Comparison of ENCODE assay signal across 8 cellular contexts in the genomic region with DNA sequence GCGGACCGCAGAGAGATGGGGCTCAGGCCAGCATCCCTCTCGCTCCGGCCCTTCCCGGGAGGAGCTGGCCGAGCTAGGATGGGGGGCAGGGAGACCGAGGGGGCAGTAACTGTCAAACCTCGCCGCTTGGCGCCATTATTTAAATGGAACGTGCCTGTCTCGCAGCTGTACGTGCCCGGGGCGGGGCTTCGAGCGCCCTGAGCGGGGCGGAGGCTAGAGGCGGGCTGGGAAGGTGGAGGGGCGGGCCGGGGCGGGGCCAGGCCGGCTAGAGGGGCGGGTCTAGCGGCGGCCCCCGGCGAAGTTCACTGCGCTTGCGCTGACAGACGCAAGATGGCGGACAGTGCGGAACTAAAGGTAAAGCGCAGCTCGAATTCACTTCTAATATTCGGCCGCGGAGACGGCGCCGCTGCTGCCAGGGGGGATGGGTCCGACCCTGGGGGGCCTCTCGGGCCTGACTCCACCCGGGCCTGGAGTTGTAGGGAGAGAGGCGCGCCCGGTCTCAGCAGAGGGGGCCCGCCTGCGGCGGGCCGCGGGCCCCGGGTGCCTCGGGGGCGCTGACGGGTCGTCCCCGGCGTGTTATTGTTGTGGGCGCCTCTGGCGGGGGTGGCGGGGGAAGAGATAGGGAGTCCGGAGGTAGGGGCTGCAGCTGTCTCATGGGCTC. TPM values are rescaled to one million over a fixed set of nuclear protein-coding genes. Genes with fewer than 3 reads are reported as not detected.
DNase-seq lines count a peak whose midpoint lies in the region; ATAC-seq and TF ChIP-seq lines count a peak whose summit lies in the region.

TSS of gene PIAS1 (plus strand) at position 319 of the 661 bp plus-strand sequence. CDS start at position 331, 12 bp downstream.

- H3K27me3 Mint-ChIP-seq in IgD-negative memory B cell = peaks cover 2% of the 10 kb centered on the region

- H3K4me3 Mint-ChIP-seq in IgD-negative memory B cell = peak within 1 kb of the TSS; percentile 88 to 96 (median 90)

- H3K4me1 Mint-ChIP-seq in IgD-negative memory B cell = peaks cover 23 to 28% (median 28%) of the 10 kb centered on the region in 3 donors

- H3K4me1 ChIP-seq in mononuclear cell (ENCODE audit: insufficient read depth, low read length) = peaks cover 33% of the 10 kb centered on the region

- no peak for TF ChIP-seq CTCF in epithelial cell of esophagus (IDR thresholded peaks at IDR 0.05; ENCODE audit: insufficient read depth, low read depth, low read length, missing control alignments)

- H3K27ac Mint-ChIP-seq in IgD-negative memory B cell = peak within 1 kb of the TSS; percentile 82 to 95 (median 90)

- peaks cover 3% of the 10 kb centered on the region for H3K36me3 Mint-ChIP-seq in IgD-negative memory B cell

- no peaks in the 10 kb centered on the region for H3K9me3 Mint-ChIP-seq in IgD-negative memory B cell

- H3K4me3 ChIP-seq in epithelial cell of esophagus (ENCODE audit: low read length) (peak within 1 kb of the TSS; percentile 89), mononuclear cell (ENCODE audit: low read length) (peak within 1 kb of the TSS; percentile 98)

- H3K9me3 ChIP-seq in mononuclear cell (ENCODE audit: low read depth, low read length) = no peaks in the 10 kb centered on the region

- H3K27me3 ChIP-seq in mononuclear cell (ENCODE audit: insufficient read depth, low read length) = no peaks in the 10 kb centered on the region

- DNase-seq in DMS 273 treated with DMSO at 0.1 percent for 48 hours (lab: John Stamatoyannopoulos, UW) (peak; percentile 38), OCI-M1 (lab: John Stamatoyannopoulos, UW) (peak; percentile 96), activated T-cell treated with anti-CD3 and anti-CD28 coated beads for 24 hours (ENCODE audit: low read depth) (peak; percentile 90), epithelial cell of esophagus (ENCODE audit: low read depth) (peak; percentile 94)
- DNase-seq in stimulated activated CD8-positive, alpha-beta memory T cell treated with anti-CD3 and anti-CD28 coated beads, Interleukin-2, amount 100 ng/mL, for 48 hours (ENCODE audit: low read depth in 2 of 2) = peak; percentile 90 to 96

- peak; percentile 79 for ATAC-seq in GM21529 (IDR thresholded peaks at IDR 0.05; ENCODE audit: unreplicated experiment)

RNA-seq across cellular contexts. Expression of gene PIAS1, which starts in this region (rescaled TPM):
- polyA plus RNA-seq in IgD-negative memory B cell = 128 TPM
- total RNA-seq in mononuclear cell = 200 TPM

Comparison
In these comparisons a context has a peak if more than half of its experiments do, and no peak if none do; other contexts are left out.
1. Peak in every context shown above with its lines: DNase-seq, ATAC-seq and H3K4me3 ChIP-seq.
2. DNase-seq: peak in every context shown above with its lines; median percentile 96 in OCI-M1; 94 in epithelial cell of esophagus; 93 in stimulated activated CD8-positive, alpha-beta memory T cell treated with anti-CD3 and anti-CD28 coated beads, Interleukin-2, amount 100 ng/mL, for 48 hours; 90 in activated T-cell treated with anti-CD3 and anti-CD28 coated beads for 24 hours; 38 in DMS 273 treated with DMSO at 0.1 percent for 48 hours.